ENCODE assay signal across 11 cellular contexts in genomic region chr5:174692982-174693422, GRCh38. TPM values are rescaled to one million over a fixed set of nuclear protein-coding genes. Genes with fewer than 3 reads are reported as not detected.
DNase-seq lines count a peak whose midpoint lies in the region; ATAC-seq and TF ChIP-seq lines count a peak whose summit lies in the region.
"Had no signal": no experiment of that assay in that cellular context is flagged by ENCODE, and none has a peak within 500 bp of the region (broad histone marks: within the 10 kb centered on the region; RNA-seq: fewer than 3 reads in every experiment).

No MANE protein-coding gene starts in this region.

- no peaks in the 10 kb centered on the region for H3K36me3 ChIP-seq in H7 (replicated peaks; ENCODE audit: control insufficient read depth, insufficient read depth, low read length)
- no peaks in the 10 kb centered on the region for H3K36me3 ChIP-seq in NT2/D1 (ENCODE audit: insufficient read depth, insufficient read length, low read length)
- H3K36me3 ChIP-seq in iPS-15b (ENCODE audit: control insufficient read depth, insufficient read depth, low read length): no peaks in the 10 kb centered on the region
- H3K36me3 ChIP-seq in PC-3 (ENCODE audit: low read depth, low read length): no peaks in the 10 kb centered on the region

- peaks cover 36% of the 10 kb centered on the region for H3K4me1 Mint-ChIP-seq in progenitor cell of endocrine pancreas (ENCODE audit: low read depth)
- no peaks in the 10 kb centered on the region for H3K4me1 Mint-ChIP-seq in activated CD4-positive, alpha-beta T cell treated with anti-CD3 and anti-CD28 coated beads, Interleukin-2, amount 10 ng/mL, durations not matched to agents 24 days and 14 days

- H3K9me3 Mint-ChIP-seq in progenitor cell of endocrine pancreas (ENCODE audit: low read depth): no peaks in the 10 kb centered on the region
- H3K9me3 Mint-ChIP-seq in activated CD4-positive, alpha-beta T cell treated with anti-CD3 and anti-CD28 coated beads, Interleukin-2, amount 10 ng/mL, durations not matched to agents 24 days and 14 days: no peaks in the 10 kb centered on the region

- peaks cover 49% of the 10 kb centered on the region for H3K27me3 Mint-ChIP-seq in progenitor cell of endocrine pancreas
- H3K27me3 Mint-ChIP-seq in activated CD4-positive, alpha-beta T cell treated with anti-CD3 and anti-CD28 coated beads, Interleukin-2, amount 10 ng/mL, durations not matched to agents 24 days and 14 days: peaks cover 58% of the 10 kb centered on the region

- no peak overlapping the region for H3K4me2 ChIP-seq in PC-3 (ENCODE audit: low read length)

- intact Hi-C loops in PC-3 (cut with micrococcal nuclease): no loop called here
- intact Hi-C loops in activated CD4-positive, alpha-beta T cell treated with anti-CD3 and anti-CD28 coated beads, Interleukin-2, amount 10 ng/mL, durations not matched to agents 24 days and 14 days (cut with micrococcal nuclease): no loop called here

- H3K27ac ChIP-seq in PC-3 (ENCODE audit: low read length): no peak overlapping the region
- H3K27ac ChIP-seq: C4-2B had no signal

- H3K9me3 ChIP-seq in NT2/D1 (ENCODE audit: insufficient read depth, low read length) (no peaks in the 10 kb centered on the region), iPS-15b (ENCODE audit: control insufficient read depth, insufficient read depth, low read length) (no peaks in the 10 kb centered on the region), PC-3 (ENCODE audit: low read length) (no peaks in the 10 kb centered on the region)

- POLR2A ChIA-PET in PC-3 (lab: Charles Lee; ENCODE audit: unreplicated experiment): no interaction called here

- TF ChIP-seq CTCF in progenitor cell of endocrine pancreas (IDR thresholded peaks at IDR 0.05; ENCODE audit: unreplicated experiment) (no peak), PC-3 (conservative IDR thresholded peaks at IDR 0.05; ENCODE audit: low read depth, low read length) (no peak)

- no peaks in the 10 kb centered on the region for H4K20me1 ChIP-seq in PC-3 (ENCODE audit: low read length)

- H3K4me3 ChIP-seq in H7 (ENCODE audit: insufficient read depth, low read depth, low read length): peak overlapping the region; percentile 16; the same call in 1 of the 2 replicates
- H3K4me3 ChIP-seq in NT2/D1 (ENCODE audit: insufficient read length, low read depth): no peak overlapping the region
- H3K4me3 ChIP-seq in iPS-15b (ENCODE audit: low read depth, low read length): peak overlapping the region; percentile 6
- H3K4me3 ChIP-seq in PC-3 (ENCODE audit: low read length): no peak overlapping the region

- no peak overlapping the region for H2AFZ ChIP-seq in PC-3 (ENCODE audit: low read length)

- no peaks in the 10 kb centered on the region for H3K79me2 ChIP-seq in PC-3 (ENCODE audit: low read length)

- H3K27ac Mint-ChIP-seq in progenitor cell of endocrine pancreas: no peak overlapping the region
- no peak overlapping the region for H3K27ac Mint-ChIP-seq in activated CD4-positive, alpha-beta T cell treated with anti-CD3 and anti-CD28 coated beads, Interleukin-2, amount 10 ng/mL, durations not matched to agents 24 days and 14 days

- H3K4me3 Mint-ChIP-seq in progenitor cell of endocrine pancreas (ENCODE audit: low read depth): peak overlapping the region; percentile 57
- H3K4me3 Mint-ChIP-seq in activated CD4-positive, alpha-beta T cell treated with anti-CD3 and anti-CD28 coated beads, Interleukin-2, amount 10 ng/mL, durations not matched to agents 24 days and 14 days: no peak overlapping the region

- H3K4me1 ChIP-seq in NT2/D1 (ENCODE audit: insufficient read depth, insufficient read length) (peaks cover 5% of the 10 kb centered on the region), iPS-15b (ENCODE audit: control insufficient read depth, insufficient read depth, low read length) (peaks cover 19% of the 10 kb centered on the region), PC-3 (ENCODE audit: insufficient read depth, low read length) (no peaks in the 10 kb centered on the region)

- no peak for ATAC-seq in PC-3
- no peak for ATAC-seq in HG03565 (IDR thresholded peaks at IDR 0.05; ENCODE audit: unreplicated experiment)

- H3K27me3 ChIP-seq in H7 (ENCODE audit: control insufficient read depth, insufficient read depth, low read length) (peaks cover 36% of the 10 kb centered on the region), NT2/D1 (ENCODE audit: insufficient read depth, insufficient read length) (peaks cover 2% of the 10 kb centered on the region), iPS-15b (ENCODE audit: control insufficient read depth, insufficient read depth, low read length) (peaks cover 46% of the 10 kb centered on the region), PC-3 (ENCODE audit: low read length) (peaks cover 19% of the 10 kb centered on the region)

- no peaks in the 10 kb centered on the region for H3K9me2 ChIP-seq in PC-3 (replicated peaks; ENCODE audit: low read length)

- peak; percentile 87 for DNase-seq in H7
- peak; percentile 54 for DNase-seq in NT2/D1 (ENCODE audit: low read depth, low spot score)
- no peak for DNase-seq in progenitor cell of endocrine pancreas (ENCODE audit: low spot score, unreplicated experiment)
- DNase-seq in PC-3: no peak
- no peak for DNase-seq in activated CD4-positive, alpha-beta T cell treated with anti-CD3 and anti-CD28 coated beads for 48 hours
- no peak for DNase-seq in activated CD4-positive, alpha-beta T cell treated with anti-CD3 and anti-CD28 coated beads, Interleukin-2, amount 10 ng/mL, durations not matched to agents 24 days and 14 days
- DNase-seq: activated effector memory CD4-positive, alpha-beta T cell treated with anti-CD3 and anti-CD28 coated beads, Interleukin-2, amount 50 U/mL, for 16 hours; SIG-M5 had no signal

- BruUV-seq in PC-3 (replicated peaks; lab: Mats Ljungman, UMichigan): no TSS peak

- no peaks in the 10 kb centered on the region for H3F3A ChIP-seq in PC-3 (ENCODE audit: low read length, unreplicated experiment)

- H3K9ac ChIP-seq in NT2/D1 (ENCODE audit: insufficient read length, low read depth) (no peak overlapping the region), iPS-15b (ENCODE audit: low read depth, low read length) (no peak overlapping the region), PC-3 (ENCODE audit: low read length) (no peak overlapping the region)

- H3K36me3 Mint-ChIP-seq in progenitor cell of endocrine pancreas (ENCODE audit: insufficient read depth): no peaks in the 10 kb centered on the region
- no peaks in the 10 kb centered on the region for H3K36me3 Mint-ChIP-seq in activated CD4-positive, alpha-beta T cell treated with anti-CD3 and anti-CD28 coated beads, Interleukin-2, amount 10 ng/mL, durations not matched to agents 24 days and 14 days (ENCODE audit: low read depth)

- CTCF ChIA-PET in PC-3 (lab: Charles Lee): no interaction called here

RNA-seq across cellular contexts. Expression of gene MSX2, which starts 31.4 kb away (rescaled TPM):
- 0.26 and 0.97 TPM in 2 replicates for total RNA-seq in H7 (2014; rRNA removed; shearing (Covaris generic))
- total RNA-seq in progenitor cell of endocrine pancreas (5.8 and 11.7 TPM in 2 replicates), PC-3 (2014; rRNA removed) (4.1 and 4.9 TPM in 2 replicates)
- not detected in 2 replicates for total RNA-seq in activated CD4-positive, alpha-beta T cell treated with anti-CD3 and anti-CD28 coated beads, Interleukin-2, amount 10 ng/mL, durations not matched to agents 24 days and 14 days

Comparison
In these comparisons a context has a peak if more than half of its experiments do, and no peak if none do; other contexts are left out.
1. DNase-seq: peak in H7 (single experiment) and NT2/D1 (single experiment); none in progenitor cell of endocrine pancreas (single experiment), PC-3 (single experiment), activated CD4-positive, alpha-beta T cell treated with anti-CD3 and anti-CD28 coated beads for 48 hours (single experiment) and activated CD4-positive, alpha-beta T cell treated with anti-CD3 and anti-CD28 coated beads, Interleukin-2, amount 10 ng/mL, durations not matched to agents 24 days and 14 days (single experiment).
2. H3K4me3 ChIP-seq: peak in H7 (single experiment) and iPS-15b (single experiment); none in NT2/D1 (single experiment) and PC-3 (single experiment).